Comparison of ENCODE assay signal across 2 cellular contexts in the genomic region with DNA sequence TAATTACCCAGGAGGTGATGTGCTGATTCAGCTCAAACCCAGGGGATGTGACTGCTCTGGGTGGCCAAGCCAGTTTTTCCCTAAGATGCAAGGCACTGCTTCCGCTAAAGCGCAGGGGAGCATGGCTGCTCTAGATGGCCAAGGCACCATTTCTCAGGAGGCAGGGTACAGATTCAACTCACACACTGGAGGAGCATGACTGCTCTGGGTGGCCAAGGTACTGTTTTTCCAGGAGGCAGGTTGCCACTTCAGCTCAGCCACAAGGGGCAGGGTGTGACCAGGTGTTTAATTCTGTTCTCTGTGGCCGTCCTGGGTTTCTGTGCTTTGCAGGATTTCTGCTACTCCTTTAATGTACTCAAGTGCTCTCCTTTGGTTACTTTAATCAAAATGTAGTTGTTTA.
TF ChIP-seq lines count a peak whose summit lies in the region.

No MANE protein-coding gene starts in this region.

TF ChIP-seq in WTC11, 78 proteins besides CTCF, POLR2A, EP300 and RAD21 (continued from another document):
- TF ChIP-seq, protein P1, sequence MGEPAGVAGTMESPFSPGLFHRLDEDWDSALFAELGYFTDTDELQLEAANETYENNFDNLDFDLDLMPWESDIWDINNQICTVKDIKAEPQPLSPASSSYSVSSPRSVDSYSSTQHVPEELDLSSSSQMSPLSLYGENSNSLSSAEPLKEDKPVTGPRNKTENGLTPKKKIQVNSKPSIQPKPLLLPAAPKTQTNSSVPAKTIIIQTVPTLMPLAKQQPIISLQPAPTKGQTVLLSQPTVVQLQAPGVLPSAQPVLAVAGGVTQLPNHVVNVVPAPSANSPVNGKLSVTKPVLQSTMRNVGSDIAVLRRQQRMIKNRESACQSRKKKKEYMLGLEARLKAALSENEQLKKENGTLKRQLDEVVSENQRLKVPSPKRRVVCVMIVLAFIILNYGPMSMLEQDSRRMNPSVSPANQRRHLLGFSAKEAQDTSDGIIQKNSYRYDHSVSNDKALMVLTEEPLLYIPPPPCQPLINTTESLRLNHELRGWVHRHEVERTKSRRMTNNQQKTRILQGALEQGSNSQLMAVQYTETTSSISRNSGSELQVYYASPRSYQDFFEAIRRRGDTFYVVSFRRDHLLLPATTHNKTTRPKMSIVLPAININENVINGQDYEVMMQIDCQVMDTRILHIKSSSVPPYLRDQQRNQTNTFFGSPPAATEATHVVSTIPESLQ (CRISPR knock-in tag; IDR thresholded peaks at IDR 0.05), result no peak
- no peak for TF ChIP-seq GTF2I (CRISPR knock-in tag; conservative IDR thresholded peaks at IDR 0.05)
- TF ChIP-seq GRHL2 (CRISPR knock-in tag; IDR thresholded peaks at IDR 0.05; ENCODE audit: insufficient replicate concordance, severe bottlenecking), result no peak
- no peak for TF ChIP-seq NFE2L1 (CRISPR knock-in tag; IDR thresholded peaks at IDR 0.05)
- no peak for TF ChIP-seq ZNF138 (CRISPR knock-in tag; conservative IDR thresholded peaks at IDR 0.05)
- TF ChIP-seq, protein P2, sequence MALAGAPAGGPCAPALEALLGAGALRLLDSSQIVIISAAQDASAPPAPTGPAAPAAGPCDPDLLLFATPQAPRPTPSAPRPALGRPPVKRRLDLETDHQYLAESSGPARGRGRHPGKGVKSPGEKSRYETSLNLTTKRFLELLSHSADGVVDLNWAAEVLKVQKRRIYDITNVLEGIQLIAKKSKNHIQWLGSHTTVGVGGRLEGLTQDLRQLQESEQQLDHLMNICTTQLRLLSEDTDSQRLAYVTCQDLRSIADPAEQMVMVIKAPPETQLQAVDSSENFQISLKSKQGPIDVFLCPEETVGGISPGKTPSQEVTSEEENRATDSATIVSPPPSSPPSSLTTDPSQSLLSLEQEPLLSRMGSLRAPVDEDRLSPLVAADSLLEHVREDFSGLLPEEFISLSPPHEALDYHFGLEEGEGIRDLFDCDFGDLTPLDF (CRISPR knock-in tag; IDR thresholded peaks at IDR 0.05), result no peak
- no peak for TF ChIP-seq NFYB (CRISPR knock-in tag; conservative IDR thresholded peaks at IDR 0.05; ENCODE audit: low read depth)
- no peak for TF ChIP-seq ZNF317 (CRISPR knock-in tag; IDR thresholded peaks at IDR 0.05; ENCODE audit: borderline replicate concordance, low read depth)
- TF ChIP-seq EMX1 (CRISPR knock-in tag; IDR thresholded peaks at IDR 0.05), result no peak
- TF ChIP-seq, protein P3, sequence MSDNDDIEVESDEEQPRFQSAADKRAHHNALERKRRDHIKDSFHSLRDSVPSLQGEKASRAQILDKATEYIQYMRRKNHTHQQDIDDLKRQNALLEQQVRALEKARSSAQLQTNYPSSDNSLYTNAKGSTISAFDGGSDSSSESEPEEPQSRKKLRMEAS (CRISPR knock-in tag; IDR thresholded peaks at IDR 0.05), result no peak
- TF ChIP-seq RORB (CRISPR knock-in tag; IDR thresholded peaks at IDR 0.05), result no peak
- TF ChIP-seq SOX15 (CRISPR knock-in tag; IDR thresholded peaks at IDR 0.05), result no peak
- TF ChIP-seq ZNF232 (CRISPR knock-in tag; IDR thresholded peaks at IDR 0.05), result no peak
- TF ChIP-seq, protein P4, sequence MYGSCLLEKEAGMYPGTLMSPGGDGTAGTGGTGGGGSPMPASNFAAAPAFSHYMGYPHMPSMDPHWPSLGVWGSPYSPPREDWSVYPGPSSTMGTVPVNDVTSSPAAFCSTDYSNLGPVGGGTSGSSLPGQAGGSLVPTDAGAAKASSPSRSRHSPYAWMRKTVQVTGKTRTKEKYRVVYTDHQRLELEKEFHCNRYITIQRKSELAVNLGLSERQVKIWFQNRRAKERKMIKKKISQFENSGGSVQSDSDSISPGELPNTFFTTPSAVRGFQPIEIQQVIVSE (CRISPR knock-in tag; IDR thresholded peaks at IDR 0.05; ENCODE audit: borderline replicate concordance), result no peak
- TF ChIP-seq, protein P5, sequence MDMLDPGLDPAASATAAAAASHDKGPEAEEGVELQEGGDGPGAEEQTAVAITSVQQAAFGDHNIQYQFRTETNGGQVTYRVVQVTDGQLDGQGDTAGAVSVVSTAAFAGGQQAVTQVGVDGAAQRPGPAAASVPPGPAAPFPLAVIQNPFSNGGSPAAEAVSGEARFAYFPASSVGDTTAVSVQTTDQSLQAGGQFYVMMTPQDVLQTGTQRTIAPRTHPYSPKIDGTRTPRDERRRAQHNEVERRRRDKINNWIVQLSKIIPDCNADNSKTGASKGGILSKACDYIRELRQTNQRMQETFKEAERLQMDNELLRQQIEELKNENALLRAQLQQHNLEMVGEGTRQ (CRISPR knock-in tag; IDR thresholded peaks at IDR 0.05), result no peak

TF ChIP-seq in SK-N-SH, 30 proteins besides CTCF, POLR2A, EP300 and RAD21 (continued from another document):
- TF ChIP-seq, protein P6, sequence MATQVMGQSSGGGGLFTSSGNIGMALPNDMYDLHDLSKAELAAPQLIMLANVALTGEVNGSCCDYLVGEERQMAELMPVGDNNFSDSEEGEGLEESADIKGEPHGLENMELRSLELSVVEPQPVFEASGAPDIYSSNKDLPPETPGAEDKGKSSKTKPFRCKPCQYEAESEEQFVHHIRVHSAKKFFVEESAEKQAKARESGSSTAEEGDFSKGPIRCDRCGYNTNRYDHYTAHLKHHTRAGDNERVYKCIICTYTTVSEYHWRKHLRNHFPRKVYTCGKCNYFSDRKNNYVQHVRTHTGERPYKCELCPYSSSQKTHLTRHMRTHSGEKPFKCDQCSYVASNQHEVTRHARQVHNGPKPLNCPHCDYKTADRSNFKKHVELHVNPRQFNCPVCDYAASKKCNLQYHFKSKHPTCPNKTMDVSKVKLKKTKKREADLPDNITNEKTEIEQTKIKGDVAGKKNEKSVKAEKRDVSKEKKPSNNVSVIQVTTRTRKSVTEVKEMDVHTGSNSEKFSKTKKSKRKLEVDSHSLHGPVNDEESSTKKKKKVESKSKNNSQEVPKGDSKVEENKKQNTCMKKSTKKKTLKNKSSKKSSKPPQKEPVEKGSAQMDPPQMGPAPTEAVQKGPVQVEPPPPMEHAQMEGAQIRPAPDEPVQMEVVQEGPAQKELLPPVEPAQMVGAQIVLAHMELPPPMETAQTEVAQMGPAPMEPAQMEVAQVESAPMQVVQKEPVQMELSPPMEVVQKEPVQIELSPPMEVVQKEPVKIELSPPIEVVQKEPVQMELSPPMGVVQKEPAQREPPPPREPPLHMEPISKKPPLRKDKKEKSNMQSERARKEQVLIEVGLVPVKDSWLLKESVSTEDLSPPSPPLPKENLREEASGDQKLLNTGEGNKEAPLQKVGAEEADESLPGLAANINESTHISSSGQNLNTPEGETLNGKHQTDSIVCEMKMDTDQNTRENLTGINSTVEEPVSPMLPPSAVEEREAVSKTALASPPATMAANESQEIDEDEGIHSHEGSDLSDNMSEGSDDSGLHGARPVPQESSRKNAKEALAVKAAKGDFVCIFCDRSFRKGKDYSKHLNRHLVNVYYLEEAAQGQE (IDR thresholded peaks at IDR 0.05; ENCODE audit: low read depth, low read length), result no peak
- TF ChIP-seq NRF1 (IDR thresholded peaks at IDR 0.05; ENCODE audit: low read depth, low read length), result no peak
- TF ChIP-seq POLR2AphosphoS5 (IDR thresholded peaks at IDR 0.05; ENCODE audit: low read depth, low read length), result no peak
- no peak for TF ChIP-seq FOXJ3 (CRISPR knock-in tag; IDR thresholded peaks at IDR 0.05)
- no peak for TF ChIP-seq ELF1 (IDR thresholded peaks at IDR 0.05)
- no peak for TF ChIP-seq GABPA (IDR thresholded peaks at IDR 0.05; ENCODE audit: low read depth)
- no peak for TF ChIP-seq RFX5 (IDR thresholded peaks at IDR 0.05; ENCODE audit: low read length)
- no peak for TF ChIP-seq FOSL2 (IDR thresholded peaks at IDR 0.05; ENCODE audit: borderline replicate concordance, low read depth)
- TF ChIP-seq NFIC (IDR thresholded peaks at IDR 0.05; ENCODE audit: borderline replicate concordance), result no peak
- no peak for TF ChIP-seq TAF1 (IDR thresholded peaks at IDR 0.05; ENCODE audit: borderline replicate concordance, low read depth, low read length)
- no peak for TF ChIP-seq SMC3 (IDR thresholded peaks at IDR 0.05; ENCODE audit: low read depth, low read length)
